Comparison of ENCODE assay signal across 1 cellular context in genomic region chr6:43269273-43270007, GRCh38.
TF ChIP-seq lines count a peak whose summit lies in the region.

No MANE protein-coding gene starts in this region.

TF ChIP-seq in HepG2, 621 proteins besides CTCF, POLR2A, EP300 and RAD21 (continued from another document):
- no peak for TF ChIP-seq TFDP2 (CRISPR knock-in tag; IDR thresholded peaks at IDR 0.05)
- no peak for TF ChIP-seq HMGA1 (CRISPR knock-in tag; conservative IDR thresholded peaks at IDR 0.05)
- no peak for TF ChIP-seq RERE (CRISPR knock-in tag; IDR thresholded peaks at IDR 0.05; ENCODE audit: low read depth)
- TF ChIP-seq PRMT3 (CRISPR knock-in tag; IDR thresholded peaks at IDR 0.05; ENCODE audit: borderline replicate concordance, low read depth): no peak
- TF ChIP-seq ZNF33A (CRISPR knock-in tag; IDR thresholded peaks at IDR 0.05; ENCODE audit: borderline replicate concordance): no peak
- TF ChIP-seq ZNF580 (CRISPR knock-in tag; IDR thresholded peaks at IDR 0.05; ENCODE audit: borderline replicate concordance, low read depth): no peak
- TF ChIP-seq PPARG (CRISPR knock-in tag; conservative IDR thresholded peaks at IDR 0.05): no peak
- 0 out of 2 replicates have a peak, but pooled peaks have one; percentile 20 for TF ChIP-seq ZBTB42 (CRISPR knock-in tag; IDR thresholded peaks at IDR 0.05)
- TF ChIP-seq MAF1 (CRISPR knock-in tag; IDR thresholded peaks at IDR 0.05; ENCODE audit: borderline replicate concordance): 0 out of 2 replicates have a peak, but pooled peaks have one; percentile 7
- peak; percentile 25; the same call in 1 of the 2 replicates for TF ChIP-seq HOXA3 (CRISPR knock-in tag; IDR thresholded peaks at IDR 0.05)
- no peak for TF ChIP-seq MAZ (IDR thresholded peaks at IDR 0.05; ENCODE audit: borderline replicate concordance, low read depth, low read length)
- no peak for TF ChIP-seq MAZ (CRISPR knock-in tag; IDR thresholded peaks at IDR 0.05; ENCODE audit: low read depth)
- TF ChIP-seq ZFP82 (CRISPR knock-in tag; IDR thresholded peaks at IDR 0.05; ENCODE audit: borderline replicate concordance): no peak
- no peak for TF ChIP-seq ISX (CRISPR knock-in tag; conservative IDR thresholded peaks at IDR 0.05)
- peak; percentile 46; the same call in 1 of the 2 replicates for TF ChIP-seq EEA1 (CRISPR knock-in tag; IDR thresholded peaks at IDR 0.05; ENCODE audit: borderline replicate concordance)
- TF ChIP-seq AGO1 (IDR thresholded peaks at IDR 0.05; ENCODE audit: low read depth, low read length, poor library complexity, severe bottlenecking): no peak
- TF ChIP-seq NONO (IDR thresholded peaks at IDR 0.05): no peak
- no peak; the same call in 1 of the 2 replicates for TF ChIP-seq NONO (CRISPR knock-in tag; conservative IDR thresholded peaks at IDR 0.05)
- no peak for TF ChIP-seq ZNF709 (CRISPR knock-in tag; IDR thresholded peaks at IDR 0.05)
- no peak for TF ChIP-seq CENPT (CRISPR knock-in tag; IDR thresholded peaks at IDR 0.05; ENCODE audit: low read depth)
- TF ChIP-seq TOE1 (CRISPR knock-in tag; IDR thresholded peaks at IDR 0.05): no peak
- no peak for TF ChIP-seq MTERF4 (CRISPR knock-in tag; IDR thresholded peaks at IDR 0.05)
- peak; percentile 60; the same call in 1 of the 2 replicates for TF ChIP-seq ZBTB38 (CRISPR knock-in tag; IDR thresholded peaks at IDR 0.05)
- no peak for TF ChIP-seq MZF1 (CRISPR knock-in tag; IDR thresholded peaks at IDR 0.05; ENCODE audit: borderline replicate concordance)
